ENCODE assay signal across 1 cellular context in genomic region chr19:2500861-2501260, GRCh38.
TF ChIP-seq lines count a peak whose summit lies in the region.

No MANE protein-coding gene starts in this region.

TF ChIP-seq in IMR-90, 13 proteins besides CTCF, POLR2A, EP300 and RAD21:
- TF ChIP-seq USF2 (IDR thresholded peaks at IDR 0.05; ENCODE audit: low read depth, low read length) (no peak), MAZ (IDR thresholded peaks at IDR 0.05; ENCODE audit: borderline replicate concordance, low read depth, low read length) (no peak), CHD1 (IDR thresholded peaks at IDR 0.05; ENCODE audit: low read depth, low read length) (no peak), MAFK (IDR thresholded peaks at IDR 0.05; ENCODE audit: low read depth, low read length) (no peak)
